In genomic region chr13:113836917-113837553, GRCh38 we compare ENCODE assay signal across 7 cellular contexts. TPM values are rescaled to one million over a fixed set of nuclear protein-coding genes. Genes with fewer than 3 reads are reported as not detected.
DNase-seq lines count a peak whose midpoint lies in the region; ATAC-seq lines count a peak whose summit lies in the region.

No MANE protein-coding gene starts in this region.

- H3K9me2 ChIP-seq in GM23248 (ENCODE audit: insufficient read depth) = no peaks in the 10 kb centered on the region

- no peak overlapping the region for H3K4me3 Mint-ChIP-seq in dendritic cell treated with granulocyte-macrophage colony-stimulating factor and Interleukin-4, amounts not matched to agents 40 ng/mL and 50 ng/mL, for 4 days

- H3K4me2 ChIP-seq in GM23248 (ENCODE audit: unreplicated experiment) = peak overlapping the region; percentile 24

- no peak overlapping the region for H2AFZ ChIP-seq in GM23248

- H3K27ac ChIP-seq in GM23248 (peak overlapping the region; percentile 97), muscle layer of colon (ENCODE audit: low read depth, low read length) (peak overlapping the region; percentile 97)

- H3K4me3 ChIP-seq in GM23248 (no peak overlapping the region), muscle layer of colon (ENCODE audit: low read depth in 1 of 2, low read length in 2 of 2) (peak overlapping the region in 1 of 2 donors; percentile 33)

- H3K27ac Mint-ChIP-seq in dendritic cell treated with granulocyte-macrophage colony-stimulating factor and Interleukin-4, amounts not matched to agents 40 ng/mL and 50 ng/mL, for 4 days = peak overlapping the region; percentile 16

- H3K36me3 Mint-ChIP-seq in dendritic cell treated with granulocyte-macrophage colony-stimulating factor and Interleukin-4, amounts not matched to agents 40 ng/mL and 50 ng/mL, for 4 days (ENCODE audit: low read depth) = peaks cover 97% of the 10 kb centered on the region

- no peaks in the 10 kb centered on the region for H4K20me1 ChIP-seq in GM23248 (ENCODE audit: insufficient read depth)

- H3K9ac ChIP-seq in GM23248 = peak overlapping the region; percentile 85
- peak overlapping the region; percentile 44 for H3K9ac ChIP-seq in muscle layer of colon (ENCODE audit: low read length)

- intact Hi-C loops in dendritic cell treated with granulocyte-macrophage colony-stimulating factor and Interleukin-4, amounts not matched to agents 40 ng/mL and 50 ng/mL, for 4 days (cut with micrococcal nuclease) = no loop called here

- no peaks in the 10 kb centered on the region for H3K9me3 ChIP-seq in GM23248 (ENCODE audit: low read depth)
- no peaks in the 10 kb centered on the region for H3K9me3 ChIP-seq in muscle layer of colon (ENCODE audit: low read length)

- H3K4me1 Mint-ChIP-seq in dendritic cell treated with granulocyte-macrophage colony-stimulating factor and Interleukin-4, amounts not matched to agents 40 ng/mL and 50 ng/mL, for 4 days (ENCODE audit: low read depth) = peaks cover 30% of the 10 kb centered on the region

- WGBS in GM23248 (ENCODE audit: low coverage in 1 of 2, low lambda C conversion rate in 2 of 2, missing lambda C conversion rate in 2 of 2), 2 experiments = 0 to 2% methylated on average over 16 to 18 of the region's 19 CpGs

- peaks cover 20% of the 10 kb centered on the region for H3F3A ChIP-seq in GM23248 (ENCODE audit: insufficient read depth)

- in situ Hi-C loops in GM23248 (cut with MboI) = no loop called here

- H3K36me3 ChIP-seq in GM23248 (ENCODE audit: low read depth) (peaks cover 16% of the 10 kb centered on the region; the same call in 1 of the 2 replicates), muscle layer of colon (ENCODE audit: insufficient read depth, low read length) (peaks cover 7% of the 10 kb centered on the region)

- peak; percentile 95 for DNase-seq in GM23248
- peak; percentile 35 for DNase-seq in NCI-H345 treated with DMSO at 0.1 percent for 48 hours (lab: John Stamatoyannopoulos, UW; ENCODE audit: unreplicated experiment)
- DNase-seq in activated effector memory CD4-positive, alpha-beta T cell treated with Interleukin-2 at 50 U/mL for 16 hours = no peak
- no peak for DNase-seq in stimulated activated naive CD4-positive, alpha-beta T cell treated with Interleukin-2 at 50 U/mL for 16 hours (lab: John Stamatoyannopoulos, UW)

- peaks cover 37% of the 10 kb centered on the region for H3K79me2 ChIP-seq in GM23248 (ENCODE audit: insufficient read depth)

- H3K27me3 ChIP-seq in GM23248 (replicated peaks; ENCODE audit: insufficient read depth) = no peaks in the 10 kb centered on the region
- no peaks in the 10 kb centered on the region for H3K27me3 ChIP-seq in muscle layer of colon (ENCODE audit: control insufficient read depth in 1 of 2, insufficient read depth in 2 of 2, low read length in 2 of 2)

- H3K9me3 Mint-ChIP-seq in dendritic cell treated with granulocyte-macrophage colony-stimulating factor and Interleukin-4, amounts not matched to agents 40 ng/mL and 50 ng/mL, for 4 days = no peaks in the 10 kb centered on the region

- peaks cover 6% of the 10 kb centered on the region for H3K27me3 Mint-ChIP-seq in dendritic cell treated with granulocyte-macrophage colony-stimulating factor and Interleukin-4, amounts not matched to agents 40 ng/mL and 50 ng/mL, for 4 days

- H3K4me1 ChIP-seq in GM23248 (ENCODE audit: insufficient read depth) = peaks cover 41% of the 10 kb centered on the region
- peaks cover 37% of the 10 kb centered on the region for H3K4me1 ChIP-seq in muscle layer of colon (ENCODE audit: insufficient read depth, low read length)

- ATAC-seq in GM19023 (IDR thresholded peaks at IDR 0.05; ENCODE audit: unreplicated experiment) = no peak

RNA-seq across cellular contexts. Expression of gene GAS6, which starts 26.8 kb away (rescaled TPM):
- 998 and 1,035 TPM in 2 replicates for total RNA-seq in GM23248 (2014; rRNA removed; shearing (Covaris generic))
- polyA plus RNA-seq in GM23248 (2016; fragmentation: Nextera tagmentation; extraction: Ambion mirVana) = 822 and 865 TPM in 2 replicates

Comparison
In these comparisons a context has a peak if more than half of its experiments do, and no peak if none do; other contexts are left out.
1. DNase-seq: peak in GM23248 (single experiment) and NCI-H345 treated with DMSO at 0.1 percent for 48 hours (single experiment); none in activated effector memory CD4-positive, alpha-beta T cell treated with Interleukin-2 at 50 U/mL for 16 hours (single experiment) and stimulated activated naive CD4-positive, alpha-beta T cell treated with Interleukin-2 at 50 U/mL for 16 hours (single experiment).